19 cellular contexts compared by ENCODE assay signal in the genomic region with DNA sequence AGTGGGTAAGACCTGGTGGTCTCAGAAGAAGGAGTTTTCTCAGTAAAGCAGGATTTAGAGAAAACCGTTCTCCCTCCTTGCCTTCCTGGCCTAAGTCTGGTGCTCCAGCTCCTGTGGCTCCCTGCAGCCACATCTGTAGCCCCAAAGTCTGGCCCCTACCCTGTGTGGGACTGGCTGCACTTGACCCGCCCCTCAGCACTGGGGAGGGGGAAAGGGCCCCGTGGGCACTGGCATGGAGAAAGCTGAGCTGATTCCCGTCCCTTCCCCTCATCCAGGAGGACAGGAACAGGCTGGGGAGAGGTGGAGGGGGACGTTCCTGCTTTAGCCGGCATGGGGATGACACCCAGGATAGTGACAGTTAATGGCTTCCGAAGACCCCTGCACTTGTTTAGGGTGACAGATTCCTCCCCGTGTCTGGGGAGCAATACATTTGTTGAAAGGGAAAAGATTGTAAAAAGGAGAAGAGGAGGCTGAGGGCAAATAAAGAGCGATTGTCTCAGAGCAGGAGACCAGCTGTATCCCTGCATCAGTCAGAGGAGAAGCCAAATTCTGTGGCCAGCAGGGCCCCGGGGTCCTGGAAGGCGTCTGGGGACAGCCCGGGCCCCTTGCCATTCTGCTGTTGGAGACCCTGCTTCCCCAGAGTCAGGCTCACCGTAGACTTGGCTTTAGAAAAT. TPM values are rescaled to one million over a fixed set of nuclear protein-coding genes. Genes with fewer than 3 reads are reported as not detected.
DNase-seq lines count a peak whose midpoint lies in the region; ATAC-seq and TF ChIP-seq lines count a peak whose summit lies in the region.
"Had no signal": no experiment of that assay in that cellular context is flagged by ENCODE, and none has a peak within 500 bp of the region (broad histone marks: within the 10 kb centered on the region; RNA-seq: fewer than 3 reads in every experiment).

No MANE protein-coding gene starts in this region.

- no peak overlapping the region for H3K18ac ChIP-seq in neuronal stem cell (ENCODE audit: low read length)

- H3K4me2 ChIP-seq in neuronal stem cell (ENCODE audit: insufficient read depth, low read length, poor library complexity, severe bottlenecking) = no peak overlapping the region
- H3K4me2 ChIP-seq: PC-9 had no signal

- no peak overlapping the region for H4K91ac ChIP-seq in neuronal stem cell (ENCODE audit: low read depth, low read length, poor library complexity)

- 65% methylated on average over 13 of the region's 13 CpGs for WGBS in right cardiac atrium
- WGBS in neuronal stem cell (ENCODE audit: extremely low coverage in 2 of 2, insufficient read length in 2 of 2, insufficient replicate concordance in 1 of 2), 2 donors = no CpG with 5 or more reads among the region's 13 CpGs

- H3K79me1 ChIP-seq in neuronal stem cell (ENCODE audit: low read depth, low read length) = peaks cover 1% of the 10 kb centered on the region

- no peak overlapping the region for H3K14ac ChIP-seq in neuronal stem cell (ENCODE audit: low read length)

- peaks cover 12 to 18% of the 10 kb centered on the region in 2 donors for H3K36me3 ChIP-seq in neuronal stem cell (replicated peaks in 1 of 2; ENCODE audit: control insufficient read depth in 2 of 2, insufficient read depth in 2 of 2, low read length in 2 of 2)

- H3K27me3 ChIP-seq in right cardiac atrium (ENCODE audit: control insufficient read depth, insufficient read depth) (no peaks in the 10 kb centered on the region), neuronal stem cell (ENCODE audit: control insufficient read depth in 3 of 3, insufficient read depth in 3 of 3, low read depth in 1 of 3, low read length in 3 of 3) (no peaks in the 10 kb centered on the region)

- H3K9ac ChIP-seq in neuronal stem cell (ENCODE audit: low read depth, low read length, poor library complexity) = peak overlapping the region; percentile 13

- H3K4ac ChIP-seq in neuronal stem cell (ENCODE audit: low read length) = no peak overlapping the region

- no peaks in the 10 kb centered on the region for H3K9me3 ChIP-seq in right cardiac atrium (ENCODE audit: control insufficient read depth, low read length)
- peaks cover 0 to 3% of the 10 kb centered on the region in 2 donors for H3K9me3 ChIP-seq in neuronal stem cell (replicated peaks in 1 of 2; ENCODE audit: control insufficient read depth in 2 of 2, insufficient read depth in 1 of 2, low read depth in 1 of 2, low read length in 2 of 2)

- no peaks in the 10 kb centered on the region for H3K36me3 Mint-ChIP-seq in glutamatergic neuron (ENCODE audit: unreplicated experiment)

- H2BK5ac ChIP-seq in neuronal stem cell (ENCODE audit: low read length) = no peak overlapping the region

- H3K4me1 ChIP-seq in right cardiac atrium (ENCODE audit: control insufficient read depth, insufficient read depth, low read length) (no peaks in the 10 kb centered on the region), neuronal stem cell (ENCODE audit: control insufficient read depth in 2 of 2, insufficient read depth in 1 of 2, low read depth in 1 of 2, low read length in 2 of 2) (peaks cover 0 to 5% of the 10 kb centered on the region in 2 donors)

- no peak overlapping the region for H4K8ac ChIP-seq in neuronal stem cell (ENCODE audit: low read depth, low read length)

- DNase-seq in Right ventricle myocardium inferior (ENCODE audit: missing footprints) = no peak
- no peak for DNase-seq in right cardiac atrium
- DNase-seq in glutamatergic neuron = no peak
- no peak for DNase-seq in neuronal stem cell (ENCODE audit: low spot score)
- no peak for DNase-seq in epidermal melanocyte (ENCODE audit: insufficient read length, low spot score)
- DNase-seq in HuH-7.5 (ENCODE audit: low spot score) = no peak
- no peak for DNase-seq in stimulated activated naive CD8-positive, alpha-beta T cell treated with anti-CD3 and anti-CD28 coated beads, Interleukin-15, amount 100 ng/mL, for 72 hours
- DNase-seq: DND-41, MV-4-11, NCI-H1417 treated with DMSO at 0.1 percent for 48 hours, NCI-H2029 treated with DMSO at 0.1 percent for 48 hours, NCI-H510A treated with DMSO at 0.1 percent for 48 hours, PC-9 had no signal

- no peak overlapping the region for H3K27ac Mint-ChIP-seq in glutamatergic neuron (ENCODE audit: unreplicated experiment)
- no peak overlapping the region for H3K27ac Mint-ChIP-seq in stimulated activated naive CD8-positive, alpha-beta T cell treated with anti-CD3 and anti-CD28 coated beads, Interleukin-15, amount 100 ng/mL, for 72 hours

- H2AK5ac ChIP-seq in neuronal stem cell (ENCODE audit: low read depth, low read length) = no peak overlapping the region

- H3K4me3 ChIP-seq in right cardiac atrium (ENCODE audit: low read length) (no peak overlapping the region), neuronal stem cell (ENCODE audit: low read length in 2 of 2) (no peak overlapping the region)
- H3K4me3 ChIP-seq: GM12878, K562, PC-9 had no signal

- peak overlapping the region; percentile 42 for H2BK120ac ChIP-seq in neuronal stem cell (ENCODE audit: low read depth, low read length)

- H3K4me1 Mint-ChIP-seq in glutamatergic neuron (ENCODE audit: low read depth, unreplicated experiment) = peaks cover 30% of the 10 kb centered on the region
- H3K4me1 Mint-ChIP-seq in stimulated activated naive CD8-positive, alpha-beta T cell treated with anti-CD3 and anti-CD28 coated beads, Interleukin-15, amount 100 ng/mL, for 72 hours = no peaks in the 10 kb centered on the region

- ATAC-seq in Right ventricle myocardium inferior (peak; percentile 63), right cardiac atrium (no peak), HG03520 (IDR thresholded peaks at IDR 0.05; ENCODE audit: unreplicated experiment) (no peak)
- no peak for ATAC-seq in stimulated activated naive CD8-positive, alpha-beta T cell treated with anti-CD3 and anti-CD28 coated beads, Interleukin-15, amount 100 ng/mL, for 72 hours
- ATAC-seq: GM12878, HCT116, K562 had no signal

- H3K4me3 Mint-ChIP-seq in glutamatergic neuron (ENCODE audit: unreplicated experiment) = peak overlapping the region; percentile 34
- peak overlapping the region in 1 of 2 donors; percentile 15 for H3K4me3 Mint-ChIP-seq in stimulated activated naive CD8-positive, alpha-beta T cell treated with anti-CD3 and anti-CD28 coated beads, Interleukin-15, amount 100 ng/mL, for 72 hours

- TF ChIP-seq CTCF in glutamatergic neuron (IDR thresholded peaks at IDR 0.05; ENCODE audit: partially characterized antibody, unreplicated experiment) = no peak

- peaks cover 3% of the 10 kb centered on the region for H3K9me3 Mint-ChIP-seq in glutamatergic neuron (ENCODE audit: unreplicated experiment)
- H3K9me3 Mint-ChIP-seq in stimulated activated naive CD8-positive, alpha-beta T cell treated with anti-CD3 and anti-CD28 coated beads, Interleukin-15, amount 100 ng/mL, for 72 hours = no peaks in the 10 kb centered on the region

- no peak overlapping the region for H3K23ac ChIP-seq in neuronal stem cell (ENCODE audit: low read depth, low read length, poor library complexity)

- no peak overlapping the region for H2AFZ ChIP-seq in neuronal stem cell (ENCODE audit: low read length)
- H2AFZ ChIP-seq: PC-9 had no signal

- intact Hi-C loops in Right ventricle myocardium inferior (cut with DNase I) (no loop called here), right cardiac atrium (cut with DNase I) (no loop called here)

- peaks cover 6% of the 10 kb centered on the region for H3K27me3 Mint-ChIP-seq in glutamatergic neuron (ENCODE audit: unreplicated experiment)
- no peaks in the 10 kb centered on the region for H3K27me3 Mint-ChIP-seq in stimulated activated naive CD8-positive, alpha-beta T cell treated with anti-CD3 and anti-CD28 coated beads, Interleukin-15, amount 100 ng/mL, for 72 hours

- H2BK15ac ChIP-seq in neuronal stem cell (ENCODE audit: low read length) = no peak overlapping the region

- H3K27ac ChIP-seq in right cardiac atrium (ENCODE audit: low read length) (no peak overlapping the region), neuronal stem cell (replicated peaks; ENCODE audit: low read length) (no peak overlapping the region)
- H3K27ac ChIP-seq: 22Rv1, PC-9 had no signal

- H2BK12ac ChIP-seq in neuronal stem cell (ENCODE audit: low read length) = no peak overlapping the region

RNA-seq across cellular contexts. Expression of a gene that starts 37.9 kb away (rescaled TPM):
- 1.2 TPM for total RNA-seq in Right ventricle myocardium inferior
- total RNA-seq in right cardiac atrium = 10 to 100 TPM; 30.4 to 62.8 (median 51.3) TPM
- 31.4 TPM for polyA plus RNA-seq in right cardiac atrium
- 0.12 TPM for total RNA-seq in glutamatergic neuron (ENCODE audit: unreplicated experiment)
- 0.03 TPM for polyA plus RNA-seq in neuronal stem cell (2013, experiment 1 of 2)
- polyA plus RNA-seq in neuronal stem cell (2013, experiment 2 of 2) = 0.03 TPM
- total RNA-seq: SK-MEL-5 had no signal

RNA-seq across cellular contexts. Expression of a gene that starts 45.6 kb away (rescaled TPM):
- total RNA-seq in Right ventricle myocardium inferior (19.4 TPM), right cardiac atrium (10 to 100 TPM; 21.7 to 31.1 (median 25.0) TPM), glutamatergic neuron (ENCODE audit: unreplicated experiment) (67.8 TPM)
- 16.8 TPM for polyA plus RNA-seq in right cardiac atrium
- 38.7 TPM for polyA plus RNA-seq in neuronal stem cell (2013, experiment 1 of 2)
- polyA plus RNA-seq in neuronal stem cell (2013, experiment 2 of 2) = 39.5 TPM

RNA-seq across cellular contexts. Expression of a gene that starts 51.0 kb away (rescaled TPM):
- total RNA-seq in Right ventricle myocardium inferior = 4.3 TPM
- 10 to 100 TPM in 1 of 4 donors, 1 to 10 TPM in 3; 4.9 to 10.5 (median 7.1) TPM for total RNA-seq in right cardiac atrium
- polyA plus RNA-seq in right cardiac atrium = 9.9 TPM
- 12.1 TPM for total RNA-seq in glutamatergic neuron (ENCODE audit: unreplicated experiment)
- 13.2 TPM for polyA plus RNA-seq in neuronal stem cell (2013, experiment 1 of 2)
- 12.0 TPM for polyA plus RNA-seq in neuronal stem cell (2013, experiment 2 of 2)

Comparison
In these comparisons a context has a peak if more than half of its experiments do, and no peak if none do; other contexts are left out.
1. RNA of a gene that starts 37.9 kb away (total RNA-seq): 30.4 to 62.8 TPM in right cardiac atrium; 1.2 TPM in Right ventricle myocardium inferior (single experiment) and 0.12 TPM in glutamatergic neuron (single experiment); every median in the first group is over 10 times any median in the second.